1 cellular context compared by ENCODE assay signal in genomic region chr15:92468987-92469386, GRCh38.
TF ChIP-seq lines count a peak whose summit lies in the region.

No MANE protein-coding gene starts in this region.

TF ChIP-seq in GM23338, 12 proteins besides CTCF, POLR2A, EP300 and RAD21 (continued from another document):
- TF ChIP-seq REST (IDR thresholded peaks at IDR 0.05; ENCODE audit: unreplicated experiment) (no peak), POLR2AphosphoS5 (IDR thresholded peaks at IDR 0.05; ENCODE audit: low read depth) (no peak)
